12 cellular contexts compared by ENCODE assay signal in genomic region chr4:52015366-52015765, GRCh38. TPM values are rescaled to one million over a fixed set of nuclear protein-coding genes. Genes with fewer than 3 reads are reported as not detected.
DNase-seq lines count a peak whose midpoint lies in the region; ATAC-seq and TF ChIP-seq lines count a peak whose summit lies in the region.
"Had no signal": no experiment of that assay in that cellular context is flagged by ENCODE, and none has a peak within 500 bp of the region (broad histone marks: within the 10 kb centered on the region; RNA-seq: fewer than 3 reads in every experiment).

No MANE protein-coding gene starts in this region.

- H2BK120ac ChIP-seq in IMR-90 (ENCODE audit: low read depth, low read length), result no peak overlapping the region

- in situ Hi-C loops in IMR-90 (cut with MboI; ENCODE audit: low sequenced_read_pairs), result no loop called here

- POLR2A ChIA-PET in A673 (lab: Charles Lee; ENCODE audit: low non-redundant PET), result no interaction called here
- POLR2A ChIA-PET in IMR-90 (lab: Charles Lee; ENCODE audit: unreplicated experiment), result no interaction called here

- H4K20me1 ChIP-seq in IMR-90 (ENCODE audit: insufficient read depth, low read length), result no peaks in the 10 kb centered on the region
- no peaks in the 10 kb centered on the region for H4K20me1 ChIP-seq in hepatocyte (ENCODE audit: insufficient read depth, poor library complexity, severe bottlenecking)

- H3K4ac ChIP-seq in IMR-90 (ENCODE audit: low read depth, low read length), result no peak overlapping the region

- H3K27me3 ChIP-seq in A673 (replicated peaks; ENCODE audit: insufficient read depth, low read depth, low read length, poor library complexity) (no peaks in the 10 kb centered on the region), IMR-90 (ENCODE audit: control insufficient read depth, insufficient read depth, low read length) (no peaks in the 10 kb centered on the region), hepatocyte (no peaks in the 10 kb centered on the region)

- H2BK20ac ChIP-seq in IMR-90 (ENCODE audit: low read depth, low read length), result no peak overlapping the region

- H3K23ac ChIP-seq in IMR-90 (ENCODE audit: low read depth, low read length), result no peak overlapping the region

- BruUV-seq in A673 (replicated peaks; lab: Mats Ljungman, UMichigan) (no TSS peak), IMR-90 (replicated peaks; lab: Mats Ljungman, UMichigan) (no TSS peak)

- CTCF ChIA-PET in A673 (lab: Charles Lee) (no interaction called here), IMR-90 (lab: Yijun Ruan, JAX) (no interaction called here)

- no peak for TF ChIP-seq POLR2A in IMR-90 (IDR thresholded peaks at IDR 0.05; ENCODE audit: low read depth, low read length)

- no peaks in the 10 kb centered on the region for H3K79me1 ChIP-seq in IMR-90 (ENCODE audit: low read depth in 1 of 2, low read length in 2 of 2)

- H3K27ac ChIP-seq in A673 (ENCODE audit: low read depth, low read length, poor library complexity, severe bottlenecking) (no peak overlapping the region), IMR-90 (ENCODE audit: insufficient read depth, low read length) (no peak overlapping the region), SK-N-MC (no peak overlapping the region), hepatocyte (no peak overlapping the region)

- DNase-seq in A673 (ENCODE audit: low spot score) (peak; percentile 1), IMR-90 (no peak), SK-N-MC (ENCODE audit: low read depth, low spot score) (no peak), hepatocyte (ENCODE audit: low spot score) (peak; percentile 21)
- no peak for DNase-seq in activated T-cell treated with anti-CD3 and anti-CD28 coated beads, Interleukin-2, amount 50 U/mL, for 1 hour
- DNase-seq: activated CD4-positive, alpha-beta T cell treated with anti-CD3 and anti-CD28 coated beads for 1 hour; activated naive CD4-positive, alpha-beta T cell treated with anti-CD3 and anti-CD28 coated beads for 36 hours; CD4-positive, CD25-positive, alpha-beta regulatory T cell; NCI-H526 treated with DMSO at 0.1 percent for 48 hours had no signal

- no peak overlapping the region for H2BK5ac ChIP-seq in IMR-90 (ENCODE audit: low read depth, low read length, poor library complexity, severe bottlenecking)

- ATAC-seq in IMR-90 (ENCODE audit: low read depth) (peak; percentile 37; the same call in 1 of the 2 replicates), HG03442 (IDR thresholded peaks at IDR 0.05; ENCODE audit: unreplicated experiment) (no peak), HG02798 (IDR thresholded peaks at IDR 0.05; ENCODE audit: poor library complexity, unreplicated experiment) (no peak), GM21367 (IDR thresholded peaks at IDR 0.05; ENCODE audit: unreplicated experiment) (no peak)

- no peak overlapping the region for H4K8ac ChIP-seq in IMR-90 (ENCODE audit: low read depth in 2 of 2, low read length in 2 of 2)

- H3K36me3 ChIP-seq in A673 (ENCODE audit: insufficient read depth, low read length, poor library complexity, severe bottlenecking) (no peaks in the 10 kb centered on the region), IMR-90 (ENCODE audit: control insufficient read depth, insufficient read depth, low read length) (peaks cover 2% of the 10 kb centered on the region; the same call in 1 of the 2 replicates), SK-N-MC (ENCODE audit: insufficient read depth, low read length) (no peaks in the 10 kb centered on the region; the same call in 1 of the 2 replicates), hepatocyte (replicated peaks; ENCODE audit: insufficient read depth, low read depth) (no peaks in the 10 kb centered on the region)

- no peaks in the 10 kb centered on the region for H3K9me2 ChIP-seq in hepatocyte (replicated peaks; ENCODE audit: insufficient read depth)

- TF ChIP-seq CTCF in A673 (conservative IDR thresholded peaks at IDR 0.05; ENCODE audit: low read depth, low read length) (peak; percentile 28; the same call in 1 of the 2 replicates), IMR-90 (conservative IDR thresholded peaks at IDR 0.05; ENCODE audit: low read depth, low read length) (no peak; the same call in 1 of the 2 replicates), hepatocyte (IDR thresholded peaks at IDR 0.05; ENCODE audit: poor library complexity) (peak; percentile 35)

- H3K4me3 ChIP-seq in A673 (ENCODE audit: low read depth, low read length, poor library complexity, severe bottlenecking) (no peak overlapping the region), IMR-90 (ENCODE audit: insufficient read depth, low read depth, low read length) (no peak overlapping the region), SK-N-MC (no peak overlapping the region), hepatocyte (no peak overlapping the region)

- H3K9me1 ChIP-seq in IMR-90 (ENCODE audit: insufficient read depth, low read length), result peaks cover 2% of the 10 kb centered on the region; the same call in 1 of the 2 replicates

- H3K9ac ChIP-seq in IMR-90 (ENCODE audit: low read depth, low read length) (no peak overlapping the region), SK-N-MC (ENCODE audit: insufficient read length) (peak overlapping the region; percentile 53)

- H3K4me1 ChIP-seq in A673 (ENCODE audit: insufficient read depth, low read length, poor library complexity, severe bottlenecking) (no peaks in the 10 kb centered on the region), IMR-90 (ENCODE audit: control insufficient read depth, insufficient read depth, low read length) (peaks cover 2% of the 10 kb centered on the region), hepatocyte (ENCODE audit: insufficient read depth) (peaks cover 4% of the 10 kb centered on the region)

- H3K4me2 ChIP-seq in IMR-90 (ENCODE audit: low read depth, low read length) (no peak overlapping the region), hepatocyte (no peak overlapping the region)

- no peak overlapping the region for H2AK9ac ChIP-seq in IMR-90 (replicated peaks; ENCODE audit: low read depth, low read length, poor library complexity)

- peak; percentile 17; the same call in 1 of the 2 replicates for TF ChIP-seq RAD21 in IMR-90 (IDR thresholded peaks at IDR 0.05; ENCODE audit: low read length)

- dilution Hi-C loops in IMR-90 (cut with HindIII; ENCODE audit: low sequenced_read_pairs, unreplicated experiment), result no loop called here

- H3K18ac ChIP-seq in IMR-90 (ENCODE audit: low read depth, low read length), result no peak overlapping the region

- H2BK15ac ChIP-seq in IMR-90 (ENCODE audit: low read depth, low read length), result no peak overlapping the region

- no peak overlapping the region for H3K56ac ChIP-seq in IMR-90 (ENCODE audit: extremely low read depth, insufficient read depth, low read length)

- H4K5ac ChIP-seq in IMR-90 (ENCODE audit: low read depth, low read length), result no peak overlapping the region

- H2AFZ ChIP-seq in IMR-90 (replicated peaks; ENCODE audit: low read length, poor library complexity) (no peak overlapping the region), hepatocyte (no peak overlapping the region)

- intact Hi-C loops in A673 (cut with micrococcal nuclease; ENCODE audit: unreplicated experiment) (loop anchor here (5.0 kb wide), 1 partner anchor 118 kb away; no protein-coding TSS in a partner anchor), IMR-90 (cut with micrococcal nuclease) (loop anchor here (10.0 kb wide), 1 partner anchor 61 kb away; no protein-coding TSS in a partner anchor)

- H3K9me3 ChIP-seq in A673 (ENCODE audit: low read depth, low read length, poor library complexity, severe bottlenecking), result no peaks in the 10 kb centered on the region
- no peaks in the 10 kb centered on the region for H3K9me3 ChIP-seq in IMR-90 (ENCODE audit: control insufficient read depth, insufficient read depth, low read length)
- no peaks in the 10 kb centered on the region for H3K9me3 ChIP-seq in SK-N-MC (ENCODE audit: low read depth, low read length)
- H3K9me3 ChIP-seq in hepatocyte (ENCODE audit: low read depth), result no peaks in the 10 kb centered on the region

- no peak overlapping the region for H3K14ac ChIP-seq in IMR-90 (replicated peaks; ENCODE audit: low read depth, low read length)

- no peak overlapping the region for H2AK5ac ChIP-seq in IMR-90 (ENCODE audit: low read depth, low read length)

- no peak overlapping the region for H4K91ac ChIP-seq in IMR-90 (ENCODE audit: insufficient read depth, low read depth, low read length)

- no peaks in the 10 kb centered on the region for H3K79me2 ChIP-seq in hepatocyte

- 40% methylated on average over 1 of the region's 7 CpGs; no CpG with 5 or more reads in 1 of the 2 experiments for WGBS in IMR-90 (ENCODE audit: extremely low coverage in 2 of 2, insufficient read length in 1 of 2), 2 experiments
- 69% methylated on average over 7 of the region's 7 CpGs for WGBS in hepatocyte (ENCODE audit: low lambda C conversion rate, missing lambda C conversion rate)

TF ChIP-seq in IMR-90, 13 proteins besides CTCF, POLR2A, EP300 and RAD21 (continues in another document):
- TF ChIP-seq NFE2L2 (IDR thresholded peaks at IDR 0.05; ENCODE audit: low read depth, low read length), result no peak
- no peak for TF ChIP-seq MAFK (IDR thresholded peaks at IDR 0.05; ENCODE audit: low read depth, low read length)

RNA-seq across cellular contexts. Expression of gene LRRC66, which starts 4.8 kb away (rescaled TPM):
- total RNA-seq in A673 (2021), result 0.26 TPM in 1 of 2 replicates, not detected in the other
- total RNA-seq in IMR-90 (2012; rRNA removed), result under 0.01 and 0.18 TPM in 2 replicates
- polyA plus RNA-seq in IMR-90 (2012; rRNA removed), result 0.09 and 0.10 TPM in 2 replicates
- polyA plus RNA-seq in IMR-90 (2012; cell fraction: cytosol; rRNA removed), result 0.01 and 0.03 TPM in 2 replicates
- polyA plus RNA-seq in IMR-90 (2012; cell fraction: nucleus; rRNA removed; ENCODE audit: low replicate concordance), result 0.40 and 0.88 TPM in 2 replicates
- total RNA-seq in hepatocyte, result 0.87 and 0.92 TPM in 2 replicates
- polyA plus RNA-seq in hepatocyte, result 0.44 TPM in 1 of 2 replicates, not detected in the other
- total RNA-seq: activated naive CD4-positive, alpha-beta T cell treated with anti-CD3 and anti-CD28 coated beads for 36 hours had no signal
- polyA plus RNA-seq: CD4-positive, CD25-positive, alpha-beta regulatory T cell had no signal

RNA-seq across cellular contexts. Expression of gene SGCB, which starts 22.7 kb away (rescaled TPM):
- 32.6 and 38.6 TPM in 2 replicates for total RNA-seq in A673 (2021)
- total RNA-seq in IMR-90 (2012; rRNA removed), result 16.3 and 25.8 TPM in 2 replicates
- 18.3 and 24.0 TPM in 2 replicates for polyA plus RNA-seq in IMR-90 (2012; rRNA removed)
- polyA plus RNA-seq in IMR-90 (2012; cell fraction: cytosol; rRNA removed), result 5.1 and 6.6 TPM in 2 replicates
- polyA plus RNA-seq in IMR-90 (2012; cell fraction: nucleus; rRNA removed; ENCODE audit: low replicate concordance), result 1.3 and 6.9 TPM in 2 replicates
- total RNA-seq in hepatocyte, result 18.2 and 20.7 TPM in 2 replicates
- polyA plus RNA-seq in hepatocyte, result 28.1 and 28.7 TPM in 2 replicates

RNA-seq across cellular contexts. Expression of gene SPATA18, which starts 35.7 kb away (rescaled TPM):
- total RNA-seq in A673 (2021) (0.71 and 0.92 TPM in 2 replicates), IMR-90 (2012; rRNA removed) (4.7 and 5.0 TPM in 2 replicates), hepatocyte (7.8 and 12.3 TPM in 2 replicates)
- polyA plus RNA-seq in IMR-90 (2012; rRNA removed) (2.4 and 3.0 TPM in 2 replicates), hepatocyte (2.7 and 2.9 TPM in 2 replicates)
- 2.2 and 2.8 TPM in 2 replicates for polyA plus RNA-seq in IMR-90 (2012; cell fraction: cytosol; rRNA removed)
- polyA plus RNA-seq in IMR-90 (2012; cell fraction: nucleus; rRNA removed; ENCODE audit: low replicate concordance), result 3.4 and 10.2 TPM in 2 replicates
- total RNA-seq: CD4-positive, CD25-positive, alpha-beta regulatory T cell had no signal
- polyA plus RNA-seq: CD4-positive, CD25-positive, alpha-beta regulatory T cell had no signal

Comparison
In these comparisons a context has a peak if more than half of its experiments do, and no peak if none do; other contexts are left out.
1. DNase-seq: peak in A673 (single experiment) and hepatocyte (single experiment); none in IMR-90 (single experiment), SK-N-MC (single experiment) and activated T-cell treated with anti-CD3 and anti-CD28 coated beads, Interleukin-2, amount 50 U/mL, for 1 hour (single experiment).